In the genomic region with DNA sequence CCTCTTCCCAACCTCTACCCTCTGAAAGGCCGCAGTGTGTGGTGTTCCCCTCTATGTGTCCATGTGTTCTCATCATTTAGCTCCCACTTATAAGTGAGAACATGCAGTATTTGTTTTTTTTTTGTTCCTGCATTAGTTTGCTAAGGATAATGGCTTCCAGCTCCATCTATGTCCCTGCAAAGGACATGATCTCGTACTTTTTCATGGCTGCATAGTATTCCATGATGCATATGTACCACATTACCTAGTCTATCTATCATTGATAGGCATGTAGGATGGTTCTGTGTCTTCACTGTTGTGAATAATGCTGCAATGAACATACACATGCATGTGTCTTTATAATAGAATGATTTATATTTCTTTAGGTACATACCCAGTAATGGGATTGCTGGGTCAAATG, we compare ENCODE assay signal across 2 cellular contexts. TPM values are rescaled to one million over a fixed set of nuclear protein-coding genes. Genes with fewer than 3 reads are reported as not detected.
"Had no signal": no experiment of that assay in that cellular context is flagged by ENCODE, and none has a peak within 500 bp of the region (broad histone marks: within the 10 kb centered on the region; RNA-seq: fewer than 3 reads in every experiment).

No MANE protein-coding gene starts in this region.

RNA-seq across cellular contexts. Expression of a gene that starts 12.6 kb away (rescaled TPM):
- total RNA-seq: osteoblast had no signal

RNA-seq across cellular contexts. Expression of a gene that starts 58.4 kb away (rescaled TPM):
- total RNA-seq: natural killer cell treated with Interleukin-12 subunit alpha and Interleukin-12 subunit beta and Interleukin-15 and Interleukin-18, amount 100 ng/mL, for 72 hours had no signal
